23 cellular contexts compared by ENCODE assay signal in the genomic region with DNA sequence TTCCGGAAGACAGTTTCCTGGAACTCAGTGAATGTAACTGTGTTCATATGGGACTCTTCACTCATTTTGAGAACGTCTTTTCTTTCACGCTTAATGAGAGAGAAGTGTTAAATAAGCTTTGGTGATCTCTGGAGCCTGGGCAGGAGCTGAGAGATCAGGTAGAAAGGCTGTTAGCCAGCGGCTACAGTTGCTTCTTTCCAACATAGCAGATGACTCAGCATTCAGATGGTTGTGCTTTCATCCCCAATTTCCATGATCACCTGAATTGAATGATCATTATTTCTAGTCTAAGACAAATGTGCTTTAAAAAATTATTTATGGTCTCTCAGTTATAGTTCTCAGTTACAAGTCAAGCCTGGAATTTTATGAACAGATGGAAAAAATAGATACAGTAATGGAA.
DNase-seq lines count a peak whose midpoint lies in the region; ATAC-seq, FAIRE-seq and TF ChIP-seq lines count a peak whose summit lies in the region.
"Had no signal": no experiment of that assay in that cellular context is flagged by ENCODE, and none has a peak within 500 bp of the region (broad histone marks: within the 10 kb centered on the region; RNA-seq: fewer than 3 reads in every experiment).

No MANE protein-coding gene starts in this region.

- H2BK5ac ChIP-seq in H1 (ENCODE audit: low read depth, low read length) (no peak overlapping the region), mesendoderm (ENCODE audit: low read length) (no peak overlapping the region)

- POLR2A ChIA-PET in H1 (lab: Charles Lee; ENCODE audit: partially characterized antibody), result no interaction called here

- H2BK12ac ChIP-seq in H1 (ENCODE audit: low read depth, low read length), result no peak overlapping the region

- H2AK5ac ChIP-seq in H1 (ENCODE audit: low read depth, low read length), result no peak overlapping the region
- H2AK5ac ChIP-seq in mesendoderm (ENCODE audit: low read length), result no peak overlapping the region

- no peak for FAIRE-seq in H1 (lab: Jason Lieb, UNC)
- FAIRE-seq: GM12892, GM19239 had no signal

- H3K14ac ChIP-seq in H1 (ENCODE audit: insufficient read length), result no peak overlapping the region

- H2BK20ac ChIP-seq in H1 (ENCODE audit: low read length), result no peak overlapping the region

- H3K79me1 ChIP-seq in H1 (ENCODE audit: low read depth, low read length) (no peaks in the 10 kb centered on the region), mesendoderm (ENCODE audit: low read length) (no peaks in the 10 kb centered on the region)

- H3K27me3 ChIP-seq in H7 (ENCODE audit: control insufficient read depth, insufficient read depth, low read length), result no peaks in the 10 kb centered on the region
- H3K27me3 ChIP-seq in H1 (replicated peaks in 1 of 4; ENCODE audit: control insufficient read depth in 3 of 4, extremely low read depth in 1 of 4, insufficient read depth in 3 of 4, low read length in 3 of 4), result no peaks in the 10 kb centered on the region
- no peaks in the 10 kb centered on the region for H3K27me3 ChIP-seq in mesendoderm (ENCODE audit: insufficient read depth, low read length, poor library complexity)
- H3K27me3 ChIP-seq: SJSA1 had no signal

- H3K23ac ChIP-seq in H1 (ENCODE audit: insufficient read length) (no peak overlapping the region), mesendoderm (ENCODE audit: low read length) (no peak overlapping the region)

- no peak overlapping the region for H4K8ac ChIP-seq in H1 (ENCODE audit: extremely low read depth, insufficient read depth, low read length)
- no peak overlapping the region for H4K8ac ChIP-seq in mesendoderm (ENCODE audit: low read depth, low read length)

- no peak for TF ChIP-seq POLR2A in H1 (IDR thresholded peaks at IDR 0.05; ENCODE audit: control extremely low read depth in 1 of 2, low read depth in 2 of 2, low read length in 2 of 2)

- H3K4me1 ChIP-seq in H1 (replicated peaks in 1 of 4; ENCODE audit: control insufficient read depth in 3 of 4, insufficient read depth in 4 of 4, low read length in 3 of 4) (no peaks in the 10 kb centered on the region), mesendoderm (ENCODE audit: control insufficient read depth, low read depth, low read length) (no peaks in the 10 kb centered on the region)
- H3K4me1 ChIP-seq: SJSA1 had no signal

- H4K5ac ChIP-seq in H1 (ENCODE audit: insufficient read length, low read depth, low read length), result no peak overlapping the region
- H4K5ac ChIP-seq in mesendoderm (ENCODE audit: low read length), result no peak overlapping the region

- no peak overlapping the region for H2BK15ac ChIP-seq in H1 (ENCODE audit: low read length)
- no peak overlapping the region for H2BK15ac ChIP-seq in mesendoderm (replicated peaks; ENCODE audit: low read depth)

- H3K4me3 ChIP-seq in H7 (ENCODE audit: insufficient read depth, low read depth, low read length), result no peak overlapping the region
- no peak overlapping the region for H3K4me3 ChIP-seq in H1 (ENCODE audit: extremely low read depth in 1 of 4, insufficient read depth in 2 of 4, low read depth in 3 of 4, low read length in 4 of 4)
- H3K4me3 ChIP-seq in mesendoderm (ENCODE audit: low read length), result no peak overlapping the region
- H3K4me3 ChIP-seq: SJSA1 had no signal

- H2BK120ac ChIP-seq in H1 (replicated peaks; ENCODE audit: low read depth, low read length) (no peak overlapping the region), mesendoderm (ENCODE audit: low read depth, low read length) (no peak overlapping the region)

- H3K79me2 ChIP-seq in H1 (ENCODE audit: control insufficient read depth in 1 of 2, insufficient read depth in 2 of 2, low read length in 2 of 2) (no peaks in the 10 kb centered on the region), mesendoderm (ENCODE audit: control insufficient read depth, insufficient read depth, low read length) (no peaks in the 10 kb centered on the region)

- 90% methylated on average over 4 of the region's 4 CpGs; no CpG with 5 or more reads in 1 of the 2 experiments for WGBS in H1 (ENCODE audit: extremely low coverage in 1 of 2, insufficient coverage in 1 of 2, insufficient read length in 1 of 2, insufficient replicate concordance in 2 of 2, low coverage in 1 of 2, low lambda C conversion rate in 2 of 2, missing lambda C conversion rate in 1 of 2), 2 experiments
- WGBS in mesendoderm (ENCODE audit: extremely low coverage, insufficient coverage, low lambda C conversion rate), result no CpG with 5 or more reads among the region's 4 CpGs

- intact Hi-C loops in sciatic nerve (cut with DNase I), result no loop called here
- intact Hi-C loops in head of caudate nucleus (cut with DNase I), result no loop called here

- ATAC-seq in sciatic nerve (peak; percentile 13), GM21737 (IDR thresholded peaks at IDR 0.05; ENCODE audit: unreplicated experiment) (no peak)
- ATAC-seq: HCT116 had no signal

- TF ChIP-seq CTCF in H1 (IDR thresholded peaks at IDR 0.05; ENCODE audit: control extremely low read depth in 1 of 3, insufficient read depth in 1 of 3, low read depth in 1 of 3, low read length in 3 of 3), result no peak

- no peak overlapping the region for H4K91ac ChIP-seq in H1 (replicated peaks; ENCODE audit: insufficient read length, low read length)

- TF ChIP-seq EP300 in H1 (IDR thresholded peaks at IDR 0.05; ENCODE audit: borderline replicate concordance in 1 of 2, low read depth in 2 of 2, low read length in 2 of 2), result no peak

- no peak overlapping the region for H2AFZ ChIP-seq in H1 (ENCODE audit: low read length)

- no peak overlapping the region for H3K27ac ChIP-seq in H1 (ENCODE audit: low read depth, low read length)
- H3K27ac ChIP-seq in mesendoderm (ENCODE audit: low read depth, low read length), result no peak overlapping the region
- no peak overlapping the region for H3K27ac ChIP-seq in caudate nucleus (ENCODE audit: low read depth, low read length)
- H3K27ac ChIP-seq: SJSA1 had no signal

- no peak for TF ChIP-seq RAD21 in H1 (IDR thresholded peaks at IDR 0.05 in 1 of 2, conservative IDR thresholded peaks at IDR 0.05 in 1 of 2; ENCODE audit: low read depth in 2 of 2, low read length in 2 of 2)

- H3K23me2 ChIP-seq in H1 (ENCODE audit: low read depth, low read length), result no peaks in the 10 kb centered on the region

- no peaks in the 10 kb centered on the region for H4K20me1 ChIP-seq in H1 (replicated peaks in 1 of 2; ENCODE audit: control insufficient read depth in 1 of 2, insufficient read depth in 2 of 2, low read length in 2 of 2)

- CTCF ChIA-PET in H1 (lab: Charles Lee; ENCODE audit: partially characterized antibody), result interaction anchor here (1.2 kb wide), 1 partner anchor 270 kb away, joined by 3 read pairs; no protein-coding TSS in a partner anchor

- peak; percentile 24 for DNase-seq in H7
- DNase-seq in H1 (ENCODE audit: low read depth in 1 of 2, low spot score in 2 of 2), result no peak
- peak; percentile 17 for DNase-seq in mesendoderm
- DNase-seq in sciatic nerve (ENCODE audit: low spot score), result no peak
- no peak for DNase-seq in caudate nucleus (lab: John Stamatoyannopoulos, UW)
- DNase-seq in head of caudate nucleus, result no peak
- no peak for DNase-seq in activated CD4-positive, alpha-beta T cell treated with anti-CD3 and anti-CD28 coated beads for 1 hour
- DNase-seq: CD8-positive, alpha-beta memory T cell; DMS 273 treated with DMSO at 0.1 percent for 48 hours; DND-41; Karpas-422; NCI-H1092 treated with DMSO at 0.1 percent for 48 hours; NCI-H1436; NCI-H187; NCI-H2081 treated with DMSO at 0.1 percent for 48 hours; NCI-H524 treated with DMSO at 0.1 percent for 48 hours; Right ventricle myocardium superior; RPMI8226 had no signal

- H3K4me2 ChIP-seq in H1 (ENCODE audit: insufficient read depth in 1 of 2, low read depth in 2 of 2, low read length in 2 of 2) (no peak overlapping the region), mesendoderm (ENCODE audit: low read length) (no peak overlapping the region)

- H3K56ac ChIP-seq in H1 (replicated peaks; ENCODE audit: insufficient read length, low read depth, low read length) (no peak overlapping the region), mesendoderm (ENCODE audit: low read length) (no peak overlapping the region)

- H3K36me3 ChIP-seq in H7 (replicated peaks; ENCODE audit: control insufficient read depth, insufficient read depth, low read length) (no peaks in the 10 kb centered on the region), H1 (ENCODE audit: control insufficient read depth in 2 of 4, insufficient read depth in 4 of 4, low read length in 3 of 4) (no peaks in the 10 kb centered on the region), mesendoderm (ENCODE audit: control insufficient read depth, insufficient read depth, low read length) (no peaks in the 10 kb centered on the region)
- H3K36me3 ChIP-seq: SJSA1 had no signal

- H3K18ac ChIP-seq in H1 (ENCODE audit: extremely low read depth, low read length) (no peak overlapping the region), mesendoderm (ENCODE audit: low read length) (no peak overlapping the region)

- H3K9me3 ChIP-seq in H1 (ENCODE audit: insufficient read depth in 2 of 2, low read depth in 1 of 2, low read length in 1 of 2), result peaks cover 6% of the 10 kb centered on the region in 2 experiments; a peak in 2 of 4 replicates
- H3K9me3 ChIP-seq: SJSA1 had no signal

- H3K9ac ChIP-seq in H1 (replicated peaks in 1 of 4; ENCODE audit: extremely low read depth in 1 of 4, low read depth in 3 of 4, low read length in 3 of 4) (no peak overlapping the region), mesendoderm (ENCODE audit: low read length) (no peak overlapping the region)

- no peak overlapping the region for H3K4ac ChIP-seq in H1 (replicated peaks; ENCODE audit: insufficient read length, low read depth, low read length)
- H3K4ac ChIP-seq in mesendoderm (ENCODE audit: low read depth, low read length), result no peak overlapping the region

TF ChIP-seq in H1, 55 proteins besides CTCF, POLR2A, EP300 and RAD21:
- TF ChIP-seq, protein P1, sequence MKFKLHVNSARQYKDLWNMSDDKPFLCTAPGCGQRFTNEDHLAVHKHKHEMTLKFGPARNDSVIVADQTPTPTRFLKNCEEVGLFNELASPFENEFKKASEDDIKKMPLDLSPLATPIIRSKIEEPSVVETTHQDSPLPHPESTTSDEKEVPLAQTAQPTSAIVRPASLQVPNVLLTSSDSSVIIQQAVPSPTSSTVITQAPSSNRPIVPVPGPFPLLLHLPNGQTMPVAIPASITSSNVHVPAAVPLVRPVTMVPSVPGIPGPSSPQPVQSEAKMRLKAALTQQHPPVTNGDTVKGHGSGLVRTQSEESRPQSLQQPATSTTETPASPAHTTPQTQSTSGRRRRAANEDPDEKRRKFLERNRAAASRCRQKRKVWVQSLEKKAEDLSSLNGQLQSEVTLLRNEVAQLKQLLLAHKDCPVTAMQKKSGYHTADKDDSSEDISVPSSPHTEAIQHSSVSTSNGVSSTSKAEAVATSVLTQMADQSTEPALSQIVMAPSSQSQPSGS (IDR thresholded peaks at IDR 0.05; ENCODE audit: low read length), result no peak
- TF ChIP-seq MAFK (IDR thresholded peaks at IDR 0.05; ENCODE audit: low read depth, low read length), result 0 out of 2 replicates have a peak, but pooled peaks have one; percentile 24

Comparison
In these comparisons a context has a peak if more than half of its experiments do, and no peak if none do; other contexts are left out.
1. DNase-seq: peak in H7 (single experiment) and mesendoderm (single experiment); none in H1 (0 of 2), sciatic nerve (single experiment), caudate nucleus (0 of 61), head of caudate nucleus (0 of 42) and activated CD4-positive, alpha-beta T cell treated with anti-CD3 and anti-CD28 coated beads for 1 hour (single experiment).